In genomic region chr17:27559506-27559931, GRCh38 we compare ENCODE assay signal across 8 cellular contexts.
DNase-seq lines count a peak whose midpoint lies in the region; ATAC-seq and TF ChIP-seq lines count a peak whose summit lies in the region.

No MANE protein-coding gene starts in this region.

- POLR2A ChIA-PET in AG04450 (lab: Yijun Ruan, JAX), result interaction anchor here (0.6 to 1.5 kb wide), 7 partner anchors 8 to 113 kb away, joined by 3 to 14 read pairs (median 5); no protein-coding TSS in a partner anchor

- H3K79me2 ChIP-seq in fibroblast of lung (ENCODE audit: control insufficient read depth, insufficient read depth, low read length) (no peaks in the 10 kb centered on the region), osteoblast (ENCODE audit: insufficient read depth, low read length) (no peaks in the 10 kb centered on the region)

- peaks cover 13% of the 10 kb centered on the region for H3K4me1 ChIP-seq in fibroblast of lung (ENCODE audit: control insufficient read depth, extremely low read depth, insufficient read depth, low read length)
- peaks cover 20% of the 10 kb centered on the region for H3K4me1 ChIP-seq in osteoblast (ENCODE audit: insufficient read depth, low read length)

- H3K27ac ChIP-seq in AG04450 (ENCODE audit: low read depth, low read length) (peak overlapping the region; percentile 84), fibroblast of lung (ENCODE audit: insufficient read depth, low read length) (peak overlapping the region; percentile 51), osteoblast (ENCODE audit: low read depth, low read length) (peak overlapping the region; percentile 30)

- no peaks in the 10 kb centered on the region for H3K9me3 ChIP-seq in AG04450 (ENCODE audit: control insufficient read depth, insufficient read depth, low read length)
- H3K9me3 ChIP-seq in fibroblast of lung (ENCODE audit: control insufficient read depth, insufficient read depth, low read depth, low read length), result no peaks in the 10 kb centered on the region
- H3K9me3 ChIP-seq in osteoblast (ENCODE audit: low read depth, low read length), result no peaks in the 10 kb centered on the region

- H4K20me1 ChIP-seq in fibroblast of lung (ENCODE audit: control insufficient read depth, extremely low read depth, insufficient read depth, low read length) (no peaks in the 10 kb centered on the region), osteoblast (ENCODE audit: insufficient read depth, low read length) (no peaks in the 10 kb centered on the region)

- H3K36me3 ChIP-seq in fibroblast of lung (ENCODE audit: control insufficient read depth, insufficient read depth, low read length) (no peaks in the 10 kb centered on the region), osteoblast (ENCODE audit: insufficient read depth, low read length) (no peaks in the 10 kb centered on the region)

- H3K27me3 ChIP-seq in AG04450 (ENCODE audit: control insufficient read depth, insufficient read depth, low read length) (no peaks in the 10 kb centered on the region), fibroblast of lung (ENCODE audit: control insufficient read depth, insufficient read depth, low read length) (no peaks in the 10 kb centered on the region), osteoblast (ENCODE audit: insufficient read depth, low read length) (no peaks in the 10 kb centered on the region)

- DNase-seq in AG04450 (ENCODE audit: low read depth, low spot score), result peak; percentile 57
- peak; percentile 39 for DNase-seq in NCI-H460 (ENCODE audit: extremely low read depth, low read depth)
- DNase-seq in fibroblast of lung (ENCODE audit: low read depth in 2 of 2), result peak; percentile 71 to 91
- DNase-seq in osteoblast (ENCODE audit: insufficient read length, low spot score, missing footprints), result no peak
- no peak for DNase-seq in GM13977 (ENCODE audit: low spot score)
- DNase-seq in activated CD4-positive, CD25-positive, alpha-beta regulatory T cell treated with anti-CD3 and anti-CD28 coated beads, Interleukin-2, amount 50 U/mL, for 72 hours, result no peak
- no peak for DNase-seq in DMS114 treated with DMSO at 0.1 percent for 48 hours (lab: John Stamatoyannopoulos, UW; ENCODE audit: unreplicated experiment)

- no peak overlapping the region for H3K4me2 ChIP-seq in fibroblast of lung (ENCODE audit: extremely low read depth, insufficient read depth, low read length)
- peak overlapping the region; percentile 66 for H3K4me2 ChIP-seq in osteoblast (ENCODE audit: insufficient read depth, low read length)

- H3K9ac ChIP-seq in fibroblast of lung (ENCODE audit: insufficient read depth, low read length), result no peak overlapping the region

- no peak overlapping the region for H2AFZ ChIP-seq in fibroblast of lung (ENCODE audit: low read length)
- H2AFZ ChIP-seq in osteoblast (ENCODE audit: low read length), result peak overlapping the region; percentile 57

- H3K4me3 ChIP-seq in AG04450 (ENCODE audit: low read depth, low read length), result peak overlapping the region; percentile 41
- peak overlapping the region in 2 of 4 experiments; percentile 7 to 34 for H3K4me3 ChIP-seq in fibroblast of lung (replicated peaks in 1 of 4; ENCODE audit: control extremely low read depth in 1 of 4, insufficient read depth in 1 of 4, low read depth in 3 of 4, low read length in 4 of 4)
- H3K4me3 ChIP-seq in osteoblast (ENCODE audit: insufficient read depth, low read length), result peak overlapping the region; percentile 20

- no peak for ATAC-seq in GM19328 (IDR thresholded peaks at IDR 0.05; ENCODE audit: unreplicated experiment)

- CTCF ChIA-PET in AG04450 (lab: Charles Lee), result interaction anchor here (1.3 to 2.8 kb wide), 5 partner anchors 40 to 323 kb away, joined by 3 to 14 read pairs (median 6); no protein-coding TSS in a partner anchor

- in situ Hi-C loops in GM13977 (cut with MboI; ENCODE audit: low pct_unique_long_range_greater_than_20kb, low sequenced_read_pairs, unreplicated experiment), result no loop called here

- TF ChIP-seq CTCF in AG04450 (IDR thresholded peaks at IDR 0.05; ENCODE audit: low read depth, low read length) (peak; percentile 55), fibroblast of lung (conservative IDR thresholded peaks at IDR 0.05 in 1 of 2, IDR thresholded peaks at IDR 0.05 in 1 of 2; ENCODE audit: low read depth in 1 of 2, low read length in 2 of 2) (peak; percentile 23 to 57), osteoblast (IDR thresholded peaks at IDR 0.05; ENCODE audit: extremely low read depth, low read depth, low read length) (peak; percentile 27), GM13977 (IDR thresholded peaks at IDR 0.05; ENCODE audit: extremely low read depth, insufficient read depth, missing control alignments) (no peak)

Comparison
In these comparisons a context has a peak if more than half of its experiments do, and no peak if none do; other contexts are left out.
1. DNase-seq: peak in AG04450 (single experiment), NCI-H460 (single experiment) and fibroblast of lung (2 of 2); none in osteoblast (single experiment), GM13977 (single experiment), activated CD4-positive, CD25-positive, alpha-beta regulatory T cell treated with anti-CD3 and anti-CD28 coated beads, Interleukin-2, amount 50 U/mL, for 72 hours (single experiment) and DMS114 treated with DMSO at 0.1 percent for 48 hours (single experiment).
2. H3K27ac ChIP-seq: peak in every context shown above with its lines; median percentile 84 in AG04450; 51 in fibroblast of lung; 30 in osteoblast.